In genomic region chr21:31340499-31340898, GRCh38 we compare ENCODE assay signal across 14 cellular contexts. TPM values are rescaled to one million over a fixed set of nuclear protein-coding genes. Genes with fewer than 3 reads are reported as not detected.
A peak's percentile ranks its signal among the peaks of the same experiment; 100 is the strongest.
DNase-seq lines count a peak whose midpoint lies in the region; ATAC-seq lines count a peak whose summit lies in the region.
"Had no signal": no experiment of that assay in that cellular context is flagged by ENCODE, and none has a peak within 500 bp of the region (broad histone marks: within the 10 kb centered on the region; RNA-seq: fewer than 3 reads in every experiment).

No MANE protein-coding gene starts in this region.

- peaks cover 23% of the 10 kb centered on the region for H3K36me3 Mint-ChIP-seq in activated T-cell treated with anti-CD3 and anti-CD28 coated beads, Interleukin-2, amount 50 U/mL, for 4 hours (ENCODE audit: insufficient read depth)
- H3K36me3 Mint-ChIP-seq in activated T-helper 17 cell treated with anti-CD3 and anti-CD28 coated beads, Interleukin-2, amount 50 U/mL, for 72 hours (ENCODE audit: low read depth): peaks cover 46% of the 10 kb centered on the region

- no peak overlapping the region for H3K18ac ChIP-seq in trophoblast cell (ENCODE audit: low read length)

- no peak overlapping the region for H2BK5ac ChIP-seq in trophoblast cell (ENCODE audit: low read depth, low read length, poor library complexity)

- no peaks in the 10 kb centered on the region for H3K9me3 Mint-ChIP-seq in activated T-cell treated with anti-CD3 and anti-CD28 coated beads, Interleukin-2, amount 50 U/mL, for 4 hours
- H3K9me3 Mint-ChIP-seq in activated T-helper 17 cell treated with anti-CD3 and anti-CD28 coated beads, Interleukin-2, amount 50 U/mL, for 72 hours: no peaks in the 10 kb centered on the region
- H3K9me3 Mint-ChIP-seq: H9 had no signal

- H3K9me3 ChIP-seq in trophoblast cell (ENCODE audit: insufficient read depth, low read depth, low read length): no peaks in the 10 kb centered on the region
- H3K9me3 ChIP-seq: MG63 had no signal

- no peak overlapping the region for H3K14ac ChIP-seq in trophoblast cell (ENCODE audit: low read length)

- H3K4me3 ChIP-seq in trophoblast cell (ENCODE audit: low read depth, low read length): no peak overlapping the region
- H3K4me3 ChIP-seq: MG63 had no signal

- H3K27ac ChIP-seq in trophoblast cell (ENCODE audit: low read depth, low read length): no peak overlapping the region
- H3K27ac ChIP-seq: RWPE1 had no signal

- H3K27me3 Mint-ChIP-seq in activated T-cell treated with anti-CD3 and anti-CD28 coated beads, Interleukin-2, amount 50 U/mL, for 4 hours (ENCODE audit: low read depth): peaks cover 18% of the 10 kb centered on the region
- no peaks in the 10 kb centered on the region for H3K27me3 Mint-ChIP-seq in activated T-helper 17 cell treated with anti-CD3 and anti-CD28 coated beads, Interleukin-2, amount 50 U/mL, for 72 hours

- peaks cover 5% of the 10 kb centered on the region for H3K79me2 ChIP-seq in trophoblast cell (ENCODE audit: control insufficient read depth, insufficient read depth, low read length, poor library complexity)

- no peak overlapping the region for H2AFZ ChIP-seq in trophoblast cell (ENCODE audit: insufficient read depth, low read length, poor library complexity)

- no peaks in the 10 kb centered on the region for H3K36me3 ChIP-seq in trophoblast cell (ENCODE audit: control insufficient read depth in 1 of 2, insufficient read depth in 2 of 2, low read length in 2 of 2)
- H3K36me3 ChIP-seq: MG63 had no signal

- peak overlapping the region; percentile 93 for H3K4me3 Mint-ChIP-seq in activated T-cell treated with anti-CD3 and anti-CD28 coated beads, Interleukin-2, amount 50 U/mL, for 4 hours
- H3K4me3 Mint-ChIP-seq in activated T-helper 17 cell treated with anti-CD3 and anti-CD28 coated beads, Interleukin-2, amount 50 U/mL, for 72 hours: peak overlapping the region; percentile 94
- H3K4me3 Mint-ChIP-seq: H9 had no signal

- H3K27ac Mint-ChIP-seq in activated T-helper 17 cell treated with anti-CD3 and anti-CD28 coated beads, Interleukin-2, amount 50 U/mL, for 72 hours: peak overlapping the region; percentile 75
- H3K27ac Mint-ChIP-seq: H9 had no signal

- H3K23ac ChIP-seq in trophoblast cell (ENCODE audit: low read length): no peak overlapping the region

- H4K91ac ChIP-seq in trophoblast cell (ENCODE audit: low read depth, low read length): no peak overlapping the region

- no peak overlapping the region for H3K4me2 ChIP-seq in trophoblast cell (ENCODE audit: low read length)

- H3K4ac ChIP-seq in trophoblast cell (ENCODE audit: low read depth, low read length): peak overlapping the region; percentile 12

- H4K12ac ChIP-seq in trophoblast cell (ENCODE audit: low read depth, low read length): no peak overlapping the region

- in situ Hi-C loops in G401 (cut with HindIII; ENCODE audit: low sequenced_read_pairs): no loop called here

- H2BK120ac ChIP-seq in trophoblast cell (ENCODE audit: insufficient read depth, low read length, poor library complexity): no peak overlapping the region

- peaks cover 70% of the 10 kb centered on the region for H3K4me1 Mint-ChIP-seq in activated T-cell treated with anti-CD3 and anti-CD28 coated beads, Interleukin-2, amount 50 U/mL, for 4 hours (ENCODE audit: low read depth)
- H3K4me1 Mint-ChIP-seq in activated T-helper 17 cell treated with anti-CD3 and anti-CD28 coated beads, Interleukin-2, amount 50 U/mL, for 72 hours: peaks cover 40% of the 10 kb centered on the region

- no peak for ATAC-seq in activated T-cell treated with anti-CD3 and anti-CD28 coated beads, Interleukin-2, amount 50 U/mL, for 4 hours
- ATAC-seq in activated T-helper 17 cell treated with anti-CD3 and anti-CD28 coated beads, Interleukin-2, amount 50 U/mL, for 72 hours (replicated peaks): peak; percentile 15
- ATAC-seq: HepG2 had no signal

- no peaks in the 10 kb centered on the region for H3K27me3 ChIP-seq in trophoblast cell (ENCODE audit: insufficient read depth, low read length)

- DNase-seq in activated T-cell treated with anti-CD3 and anti-CD28 coated beads, Interleukin-2, amount 50 U/mL, for 4 hours: no peak
- no peak for DNase-seq in activated T-cell treated with anti-CD3 and anti-CD28 coated beads, Interleukin-2, amount 50 U/mL, for 48 hours
- DNase-seq in G401 (ENCODE audit: low spot score) (peak; percentile 50), trophoblast cell (no peak), SIG-M5 (lab: John Stamatoyannopoulos, UW) (no peak), kidney glomerular epithelial cell (lab: John Stamatoyannopoulos, UW) (no peak)
- DNase-seq: H9, MG63, NCI-H1105 treated with DMSO at 0.1 percent for 48 hours, NCI-H187 treated with DMSO at 0.1 percent for 48 hours, NCI-H446 had no signal

- H4K8ac ChIP-seq in trophoblast cell (ENCODE audit: low read depth, low read length): no peak overlapping the region

- H2AK5ac ChIP-seq in trophoblast cell (ENCODE audit: low read length): no peak overlapping the region

- WGBS in trophoblast cell (ENCODE audit: extremely low coverage, insufficient coverage, insufficient read length): no CpG with 5 or more reads among the region's 7 CpGs

- H3K79me1 ChIP-seq in trophoblast cell (ENCODE audit: low read length): peaks cover 10% of the 10 kb centered on the region

- peaks cover 22 to 31% of the 10 kb centered on the region in 2 experiments for H3K4me1 ChIP-seq in trophoblast cell (ENCODE audit: control insufficient read depth in 1 of 2, insufficient read depth in 2 of 2, low read length in 2 of 2)

- no peak overlapping the region for H3K9ac ChIP-seq in trophoblast cell (ENCODE audit: low read length)

- no peak overlapping the region for H2BK12ac ChIP-seq in trophoblast cell (ENCODE audit: low read length)

RNA-seq across cellular contexts. Expression of gene TIAM1, which starts 3.6 kb away (rescaled TPM):
- 100 to 1,000 TPM; 103 to 133 (median 132) TPM for total RNA-seq in activated T-cell treated with anti-CD3 and anti-CD28 coated beads, Interleukin-2, amount 50 U/mL, for 4 hours
- 0.03 and 0.49 TPM in 2 replicates for total RNA-seq in G401 (2014; rRNA removed; shearing (Covaris generic))
- 10 to 100 TPM; 23.4 to 63.4 TPM for total RNA-seq in activated T-helper 17 cell treated with anti-CD3 and anti-CD28 coated beads, Interleukin-2, amount 50 U/mL, for 72 hours
- 11.0 and 11.3 TPM in 2 replicates for polyA plus RNA-seq in trophoblast cell (2013)

Comparison
In these comparisons a context has a peak if more than half of its experiments do, and no peak if none do; other contexts are left out.
1. RNA of gene TIAM1, which starts 3.6 kb away (total RNA-seq): 103 to 133 TPM in activated T-cell treated with anti-CD3 and anti-CD28 coated beads, Interleukin-2, amount 50 U/mL, for 4 hours and 23.4 to 63.4 TPM in activated T-helper 17 cell treated with anti-CD3 and anti-CD28 coated beads, Interleukin-2, amount 50 U/mL, for 72 hours; 0.03 to 0.49 TPM in G401; every median in the first group is over 10 times any median in the second.